In the genomic region with DNA sequence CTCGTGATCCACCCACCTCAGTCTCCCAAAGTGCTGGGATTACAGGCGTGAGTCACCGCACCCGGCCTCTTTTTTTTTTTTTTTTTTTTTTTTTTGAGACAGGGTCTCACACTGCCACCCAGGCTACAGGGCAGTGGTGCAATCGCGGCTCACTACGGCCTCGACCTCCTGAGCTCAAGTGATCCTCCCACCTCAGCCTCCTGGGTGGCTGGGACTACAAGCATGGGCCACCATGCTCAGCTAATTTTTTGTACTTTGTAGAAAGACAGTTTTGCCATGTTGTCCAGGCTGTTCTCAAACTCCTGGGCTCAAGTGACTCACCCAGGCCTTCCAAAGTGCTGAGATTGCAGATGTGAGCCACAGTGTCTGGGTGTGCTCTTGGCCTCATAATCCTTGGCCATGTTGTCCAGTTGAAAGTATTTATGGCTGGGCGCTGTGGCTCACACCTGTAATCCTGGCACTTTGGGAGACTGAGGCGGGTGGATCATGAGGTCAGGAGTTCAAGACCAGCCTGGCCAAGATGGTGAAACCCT, we compare ENCODE assay signal across 12 cellular contexts. TPM values are rescaled to one million over a fixed set of nuclear protein-coding genes. Genes with fewer than 3 reads are reported as not detected.
"Had no signal": no experiment of that assay in that cellular context is flagged by ENCODE, and none has a peak within 500 bp of the region (broad histone marks: within the 10 kb centered on the region; RNA-seq: fewer than 3 reads in every experiment).

No MANE protein-coding gene starts in this region.

RNA-seq across cellular contexts. Expression of a gene that starts 41.3 kb away (rescaled TPM):
- total RNA-seq: activated CD8-positive, alpha-beta T cell treated with anti-CD3 and anti-CD28 coated beads for 36 hours; activated T-cell treated with anti-CD3 and anti-CD28 coated beads, Interleukin-2, amount 50 U/mL, for 4 hours; activated T-helper 17 cell treated with anti-CD3 and anti-CD28 coated beads, Interleukin-2, amount 50 U/mL, for 72 hours; body of pancreas; chondrocyte; dorsolateral prefrontal cortex; endodermal cell; epithelial cell of proximal tubule; fibroblast of lung; foreskin keratinocyte; gastrocnemius medialis; T-helper 17 cell had no signal
- polyA plus RNA-seq: fibroblast of lung, foreskin keratinocyte had no signal
